In the genomic region with DNA sequence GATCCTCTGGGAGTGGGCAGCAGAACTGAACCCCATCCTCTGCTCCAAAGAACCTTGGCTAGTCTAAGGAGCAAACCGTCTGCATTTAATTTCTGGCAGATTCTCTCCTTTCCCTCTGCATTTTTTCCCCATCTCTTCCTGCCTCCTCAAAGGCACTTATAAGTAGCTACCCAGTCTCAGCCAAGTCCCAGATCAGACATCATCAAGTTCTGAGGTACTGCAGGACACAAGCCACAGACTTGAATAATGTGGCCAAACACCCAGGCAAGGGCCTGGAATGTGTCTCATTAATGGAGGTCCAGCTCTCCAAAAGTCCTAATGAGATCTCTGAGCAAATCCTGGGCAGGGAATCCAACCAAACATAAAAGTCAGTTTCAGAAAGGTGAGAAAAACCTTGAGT, we compare ENCODE assay signal across 18 cellular contexts.
DNase-seq lines count a peak whose midpoint lies in the region; ATAC-seq and TF ChIP-seq lines count a peak whose summit lies in the region.
"Had no signal": no experiment of that assay in that cellular context is flagged by ENCODE, and none has a peak within 500 bp of the region (broad histone marks: within the 10 kb centered on the region; RNA-seq: fewer than 3 reads in every experiment).

No MANE protein-coding gene starts in this region.

- no peak overlapping the region for H3K4me2 ChIP-seq in GM23338
- H3K4me2 ChIP-seq: KMS-11 had no signal

- H3K9me2 ChIP-seq in GM23338 (ENCODE audit: insufficient read depth) = peaks cover 4% of the 10 kb centered on the region

- peaks cover 17% of the 10 kb centered on the region for H3K4me1 Mint-ChIP-seq in GM23338
- H3K4me1 Mint-ChIP-seq: CD4-positive, CD25-positive, alpha-beta regulatory T cell had no signal

- no peak overlapping the region for H3K27ac Mint-ChIP-seq in GM23338

- intact Hi-C loops in left ventricle myocardium superior (cut with micrococcal nuclease) (loop anchor here (10.0 kb wide), 1 partner anchor 198 kb away; no protein-coding TSS in a partner anchor), body of pancreas (cut with DNase I) (loop anchor here (10.0 kb wide), 1 partner anchor 308 kb away; no protein-coding TSS in a partner anchor)

- ATAC-seq in GM23338 (no peak), left ventricle myocardium superior (peak; percentile 67), body of pancreas (no peak)

- no peak for TF ChIP-seq POLR2A in body of pancreas (IDR thresholded peaks at IDR 0.05)

- H3K4me1 ChIP-seq in GM23338 (ENCODE audit: insufficient read depth) = no peaks in the 10 kb centered on the region
- H3K4me1 ChIP-seq in body of pancreas = no peaks in the 10 kb centered on the region

- H3K9me3 Mint-ChIP-seq in GM23338 = no peaks in the 10 kb centered on the region

- DNase-seq in AG10803 (ENCODE audit: low read depth) (peak; percentile 54), GM23338 (ENCODE audit: low spot score) (no peak), fibroblast of peridontal ligament (ENCODE audit: extremely low read depth) (peak; percentile 16), left ventricle myocardium superior (no peak), body of pancreas (no peak), NCI-H1694 treated with DMSO at 0.1 percent for 48 hours (lab: John Stamatoyannopoulos, UW) (no peak)
- no peak for DNase-seq in activated CD4-positive, CD25-positive, alpha-beta regulatory T cell (lab: John Stamatoyannopoulos, UW)
- DNase-seq: CD4-positive, CD25-positive, alpha-beta regulatory T cell; COR-L47; DMS153; GDM1; GOT3; IMR-90; NCI-H1105; NCI-H2081; NCI-H526; SHP77 had no signal

- H3K9me3 ChIP-seq in body of pancreas = no peaks in the 10 kb centered on the region

- H3K4me3 ChIP-seq in AG10803 (ENCODE audit: low read length) = no peak overlapping the region
- H3K4me3 ChIP-seq in GM23338 = no peak overlapping the region
- H3K4me3 ChIP-seq in body of pancreas = no peak overlapping the region

- no peaks in the 10 kb centered on the region for H3F3A ChIP-seq in GM23338 (replicated peaks; ENCODE audit: low read depth)

- TF ChIP-seq CTCF in AG10803 (conservative IDR thresholded peaks at IDR 0.05; ENCODE audit: low read length) (no peak), GM23338 (conservative IDR thresholded peaks at IDR 0.05; ENCODE audit: low read depth in 2 of 2) (no peak), body of pancreas (IDR thresholded peaks at IDR 0.05) (no peak)

- peaks cover 2% of the 10 kb centered on the region for H3K27me3 Mint-ChIP-seq in GM23338 (ENCODE audit: insufficient read depth, low read depth, poor library complexity)
- H3K27me3 Mint-ChIP-seq: CD4-positive, CD25-positive, alpha-beta regulatory T cell had no signal

- no peaks in the 10 kb centered on the region for H3K79me2 ChIP-seq in GM23338 (replicated peaks; ENCODE audit: insufficient read depth)

- H3K27ac ChIP-seq in GM23338 (ENCODE audit: low read depth) (no peak overlapping the region), body of pancreas (no peak overlapping the region)
- H3K27ac ChIP-seq: KMS-11 had no signal

- 62 to 65% methylated on average over 1 of the region's 1 CpG for WGBS in body of pancreas, 2 donors

- H3K36me3 Mint-ChIP-seq in GM23338 (ENCODE audit: low read depth) = no peaks in the 10 kb centered on the region
- H3K36me3 Mint-ChIP-seq: CD4-positive, CD25-positive, alpha-beta regulatory T cell had no signal

- H4K20me1 ChIP-seq in GM23338 (replicated peaks; ENCODE audit: insufficient read depth) = no peaks in the 10 kb centered on the region

- H3K36me3 ChIP-seq in GM23338 (ENCODE audit: insufficient read depth) = no peaks in the 10 kb centered on the region
- H3K36me3 ChIP-seq in body of pancreas (replicated peaks in 1 of 2; ENCODE audit: insufficient read depth in 1 of 2, low read depth in 2 of 2) = no peaks in the 10 kb centered on the region

- H3K27me3 ChIP-seq in GM23338 (ENCODE audit: insufficient read depth) = no peaks in the 10 kb centered on the region
- H3K27me3 ChIP-seq in body of pancreas = no peaks in the 10 kb centered on the region

- H3K4me3 Mint-ChIP-seq in GM23338 = no peak overlapping the region
- H3K4me3 Mint-ChIP-seq: CD4-positive, CD25-positive, alpha-beta regulatory T cell had no signal

- H2AFZ ChIP-seq in GM23338 = peak overlapping the region; percentile 28; the same call in 1 of the 2 replicates

TF ChIP-seq in GM23338, 12 proteins besides CTCF, POLR2A, EP300 and RAD21 (continues in another document):
- no peak for TF ChIP-seq STAT1 (IDR thresholded peaks at IDR 0.05; ENCODE audit: unreplicated experiment)
- TF ChIP-seq JUNB (IDR thresholded peaks at IDR 0.05; ENCODE audit: unreplicated experiment) = no peak
- TF ChIP-seq, protein P1, sequence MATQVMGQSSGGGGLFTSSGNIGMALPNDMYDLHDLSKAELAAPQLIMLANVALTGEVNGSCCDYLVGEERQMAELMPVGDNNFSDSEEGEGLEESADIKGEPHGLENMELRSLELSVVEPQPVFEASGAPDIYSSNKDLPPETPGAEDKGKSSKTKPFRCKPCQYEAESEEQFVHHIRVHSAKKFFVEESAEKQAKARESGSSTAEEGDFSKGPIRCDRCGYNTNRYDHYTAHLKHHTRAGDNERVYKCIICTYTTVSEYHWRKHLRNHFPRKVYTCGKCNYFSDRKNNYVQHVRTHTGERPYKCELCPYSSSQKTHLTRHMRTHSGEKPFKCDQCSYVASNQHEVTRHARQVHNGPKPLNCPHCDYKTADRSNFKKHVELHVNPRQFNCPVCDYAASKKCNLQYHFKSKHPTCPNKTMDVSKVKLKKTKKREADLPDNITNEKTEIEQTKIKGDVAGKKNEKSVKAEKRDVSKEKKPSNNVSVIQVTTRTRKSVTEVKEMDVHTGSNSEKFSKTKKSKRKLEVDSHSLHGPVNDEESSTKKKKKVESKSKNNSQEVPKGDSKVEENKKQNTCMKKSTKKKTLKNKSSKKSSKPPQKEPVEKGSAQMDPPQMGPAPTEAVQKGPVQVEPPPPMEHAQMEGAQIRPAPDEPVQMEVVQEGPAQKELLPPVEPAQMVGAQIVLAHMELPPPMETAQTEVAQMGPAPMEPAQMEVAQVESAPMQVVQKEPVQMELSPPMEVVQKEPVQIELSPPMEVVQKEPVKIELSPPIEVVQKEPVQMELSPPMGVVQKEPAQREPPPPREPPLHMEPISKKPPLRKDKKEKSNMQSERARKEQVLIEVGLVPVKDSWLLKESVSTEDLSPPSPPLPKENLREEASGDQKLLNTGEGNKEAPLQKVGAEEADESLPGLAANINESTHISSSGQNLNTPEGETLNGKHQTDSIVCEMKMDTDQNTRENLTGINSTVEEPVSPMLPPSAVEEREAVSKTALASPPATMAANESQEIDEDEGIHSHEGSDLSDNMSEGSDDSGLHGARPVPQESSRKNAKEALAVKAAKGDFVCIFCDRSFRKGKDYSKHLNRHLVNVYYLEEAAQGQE (IDR thresholded peaks at IDR 0.05; ENCODE audit: unreplicated experiment) = no peak
- no peak for TF ChIP-seq POLR2AphosphoS5 (IDR thresholded peaks at IDR 0.05; ENCODE audit: low read depth)
- no peak for TF ChIP-seq EZH2 (IDR thresholded peaks at IDR 0.05; ENCODE audit: low read depth, unreplicated experiment)
- TF ChIP-seq, protein P2, sequence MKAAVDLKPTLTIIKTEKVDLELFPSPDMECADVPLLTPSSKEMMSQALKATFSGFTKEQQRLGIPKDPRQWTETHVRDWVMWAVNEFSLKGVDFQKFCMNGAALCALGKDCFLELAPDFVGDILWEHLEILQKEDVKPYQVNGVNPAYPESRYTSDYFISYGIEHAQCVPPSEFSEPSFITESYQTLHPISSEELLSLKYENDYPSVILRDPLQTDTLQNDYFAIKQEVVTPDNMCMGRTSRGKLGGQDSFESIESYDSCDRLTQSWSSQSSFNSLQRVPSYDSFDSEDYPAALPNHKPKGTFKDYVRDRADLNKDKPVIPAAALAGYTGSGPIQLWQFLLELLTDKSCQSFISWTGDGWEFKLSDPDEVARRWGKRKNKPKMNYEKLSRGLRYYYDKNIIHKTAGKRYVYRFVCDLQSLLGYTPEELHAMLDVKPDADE (IDR thresholded peaks at IDR 0.05) = no peak

Comparison
In these comparisons a context has a peak if more than half of its experiments do, and no peak if none do; other contexts are left out.
1. DNase-seq: peak in AG10803 (single experiment) and fibroblast of peridontal ligament (single experiment); none in GM23338 (single experiment), left ventricle myocardium superior (single experiment), body of pancreas (0 of 4), NCI-H1694 treated with DMSO at 0.1 percent for 48 hours (single experiment) and activated CD4-positive, CD25-positive, alpha-beta regulatory T cell (0 of 4).